Comparison of ENCODE assay signal across 8 cellular contexts in the genomic region with DNA sequence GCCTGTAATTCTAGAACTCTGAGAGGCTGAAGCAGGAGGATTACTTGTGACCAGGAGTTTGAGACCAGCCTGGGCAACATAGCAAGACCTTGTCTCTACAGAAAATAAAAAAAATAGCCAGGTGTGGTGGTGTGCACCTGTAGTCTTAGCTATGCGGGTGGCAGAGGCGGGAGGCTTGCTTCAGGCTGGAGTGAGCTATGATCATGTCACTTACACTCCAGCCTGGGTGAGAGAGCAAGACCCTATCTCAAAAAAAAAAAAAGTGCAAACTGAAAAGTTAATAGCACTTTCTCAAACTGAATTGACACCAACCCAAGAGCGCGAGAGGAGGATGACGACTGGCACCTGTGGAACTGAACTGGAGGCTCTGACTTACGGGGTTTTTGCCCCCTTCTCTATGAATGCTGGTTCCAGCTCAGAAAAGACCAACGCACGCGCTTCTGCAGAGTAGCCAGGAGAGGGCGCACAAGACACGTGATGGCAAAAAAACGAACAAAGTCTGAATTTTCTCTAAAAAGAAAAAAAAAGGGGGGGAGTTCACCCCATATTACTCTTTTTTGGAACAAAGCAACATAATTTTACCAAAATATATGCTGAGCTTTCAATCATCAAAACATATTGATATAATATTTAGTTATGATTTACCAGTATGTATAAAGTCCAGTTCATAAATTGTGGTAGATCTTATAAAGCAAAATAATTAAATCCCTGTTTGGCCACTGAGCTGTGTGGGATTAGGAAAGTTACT. TPM values are rescaled to one million over a fixed set of nuclear protein-coding genes. Genes with fewer than 3 reads are reported as not detected.
DNase-seq lines count a peak whose midpoint lies in the region; ATAC-seq and TF ChIP-seq lines count a peak whose summit lies in the region.

No MANE protein-coding gene starts in this region.

- TF ChIP-seq EP300 in ovary (IDR thresholded peaks at IDR 0.05): no peak

- TF ChIP-seq CTCF in C4-2B (conservative IDR thresholded peaks at IDR 0.05): peak; percentile 99
- TF ChIP-seq CTCF in OCI-LY7 (conservative IDR thresholded peaks at IDR 0.05; ENCODE audit: low read length): peak; percentile 100
- TF ChIP-seq CTCF in fibroblast of mammary gland (conservative IDR thresholded peaks at IDR 0.05; ENCODE audit: control insufficient read depth, insufficient read depth, low read depth, low read length): peak; percentile 95
- TF ChIP-seq CTCF in ovary (IDR thresholded peaks at IDR 0.05): peak; percentile 74 to 88 (median 78)

- no peaks in the 10 kb centered on the region for H3K79me2 ChIP-seq in OCI-LY7 (ENCODE audit: insufficient read depth, low read depth, low read length)

- CTCF ChIA-PET in OCI-LY7 (lab: Charles Lee; ENCODE audit: unreplicated experiment): interaction anchor here (0.5 to 1.8 kb wide), 13 partner anchors 24 to 669 kb away, joined by 3 to 14 read pairs (median 3); a partner anchor contains a TSS

- H3K4me2 ChIP-seq in OCI-LY7 (ENCODE audit: low read length): no peak overlapping the region

- H3K9me3 ChIP-seq in OCI-LY7 (ENCODE audit: low read length) (no peaks in the 10 kb centered on the region), ovary (no peaks in the 10 kb centered on the region), aorta (ENCODE audit: control insufficient read depth, low read length) (no peaks in the 10 kb centered on the region)

- H3K36me3 ChIP-seq in OCI-LY7 (ENCODE audit: insufficient read depth, low read length) (no peaks in the 10 kb centered on the region), ovary (no peaks in the 10 kb centered on the region), aorta (ENCODE audit: control insufficient read depth in 1 of 2, insufficient read depth in 2 of 2, low read length in 1 of 2) (no peaks in the 10 kb centered on the region)

- no peaks in the 10 kb centered on the region for H4K20me1 ChIP-seq in OCI-LY7 (ENCODE audit: insufficient read depth, low read length)

- no peak overlapping the region for H3K27ac ChIP-seq in C4-2B
- no peak overlapping the region for H3K27ac ChIP-seq in OCI-LY7 (ENCODE audit: low read depth, low read length, poor library complexity, severe bottlenecking)
- H3K27ac ChIP-seq in ovary: no peak overlapping the region
- no peak overlapping the region for H3K27ac ChIP-seq in aorta (ENCODE audit: low read depth in 1 of 2, low read length in 2 of 2)

- H3K27me3 ChIP-seq in ovary: no peaks in the 10 kb centered on the region
- no peaks in the 10 kb centered on the region for H3K27me3 ChIP-seq in aorta (ENCODE audit: control insufficient read depth in 1 of 2, insufficient read depth in 2 of 2, low read length in 1 of 2)

- ATAC-seq in aorta (ENCODE audit: low FRiP score) (peak; percentile 80), HG02870 (IDR thresholded peaks at IDR 0.05; ENCODE audit: unreplicated experiment) (no peak)

- H2AFZ ChIP-seq in OCI-LY7 (ENCODE audit: low read length): no peak overlapping the region

- POLR2A ChIA-PET in OCI-LY7 (lab: Charles Lee): interaction anchor here (0.6 to 1.5 kb wide), 6 partner anchors 16 to 275 kb away, joined by 3 to 8 read pairs (median 3); no protein-coding TSS in a partner anchor

- DNase-seq in HK-2 (ENCODE audit: unreplicated experiment) (peak; percentile 38), OCI-LY7 (ENCODE audit: low spot score) (peak; percentile 73), activated T-cell treated with anti-CD3 and anti-CD28 coated beads for 48 hours (ENCODE audit: low read depth) (peak; percentile 47), fibroblast of mammary gland (ENCODE audit: low read depth) (peak; percentile 42), ovary (peak in 4 of 5 donors; percentile 57 to 66 (median 58)), aorta (peak in 1 of 2 donors; percentile 61)

- no peak for TF ChIP-seq POLR2A in ovary (IDR thresholded peaks at IDR 0.05)

- WGBS in ovary, 3 donors: 7 to 12% (median 8%) methylated on average over 12 of the region's 12 CpGs
- 10% methylated on average over 12 of the region's 12 CpGs for WGBS in aorta, 2 donors

- BruUV-seq in OCI-LY7 (replicated peaks; lab: Mats Ljungman, UMichigan): no TSS peak

- intact Hi-C loops in OCI-LY7 (cut with micrococcal nuclease; ENCODE audit: unreplicated experiment) (loop anchor here (1.0 to 10.0 kb wide), 7 partner anchors 46 to 345 kb away; a partner anchor contains a TSS), ovary (cut with DNase I) (loop anchor here in 3 of 4 donors (5.0 kb wide), 4 partner anchors 112 to 282 kb away; a partner anchor contains a TSS), aorta (cut with DNase I) (loop anchor here (2.0 to 10.0 kb wide), 3 partner anchors 125 to 279 kb away; a partner anchor contains a TSS)

- no peaks in the 10 kb centered on the region for H3K9me2 ChIP-seq in OCI-LY7 (ENCODE audit: insufficient read depth, low read length)

- H3K4me3 ChIP-seq in OCI-LY7 (ENCODE audit: low read depth, low read length, poor library complexity, severe bottlenecking) (no peak overlapping the region), fibroblast of mammary gland (ENCODE audit: control insufficient read depth, low read depth, low read length) (no peak overlapping the region), ovary (no peak overlapping the region), aorta (ENCODE audit: low read length in 2 of 2) (no peak overlapping the region)

- H3K4me1 ChIP-seq in OCI-LY7 (ENCODE audit: insufficient read depth, low read length, poor library complexity, severe bottlenecking) (peaks cover 9% of the 10 kb centered on the region), ovary (ENCODE audit: insufficient read depth) (no peaks in the 10 kb centered on the region), aorta (ENCODE audit: control insufficient read depth in 1 of 2, insufficient read depth in 2 of 2, low read length in 2 of 2) (no peaks in the 10 kb centered on the region)

RNA-seq across cellular contexts. Expression of a gene that starts 23.7 kb away (rescaled TPM):
- 0.66 TPM in 1 of 2 replicates, not detected in the other for total RNA-seq in OCI-LY7 (2014; rRNA removed; shearing (Covaris generic))
- total RNA-seq in OCI-LY7 (2022) (0.08 and 0.18 TPM in 2 replicates), ovary (1 to 10 TPM in 5 of 7 donors, under 1 TPM in 2; 0.89 to 3.5 (median 1.4) TPM), aorta (1 to 10 TPM in 1 of 2 donors, under 1 TPM in 1; 0.62 to 1.2 TPM)
- polyA plus RNA-seq in ovary (1 to 10 TPM; 1.5 to 3.8 TPM), aorta (not detected)

RNA-seq across cellular contexts. Expression of a gene that starts 30.9 kb away (rescaled TPM):
- total RNA-seq in OCI-LY7 (2014; rRNA removed; shearing (Covaris generic)): not detected in 2 replicates
- total RNA-seq in OCI-LY7 (2022) (not detected in 2 replicates), ovary (10 to 100 TPM in 1 of 7 donors, 1 to 10 TPM in 6; 3.7 to 15.5 (median 7.8) TPM), aorta (1 to 10 TPM; 1.5 to 3.1 TPM)
- polyA plus RNA-seq in ovary (10 to 100 TPM in 1 of 2 donors, 1 to 10 TPM in 1; 5.2 to 11.2 TPM), aorta (under 1 TPM; 0.13 to 0.50 TPM)
